ENCODE assay signal across 15 cellular contexts in the genomic region with DNA sequence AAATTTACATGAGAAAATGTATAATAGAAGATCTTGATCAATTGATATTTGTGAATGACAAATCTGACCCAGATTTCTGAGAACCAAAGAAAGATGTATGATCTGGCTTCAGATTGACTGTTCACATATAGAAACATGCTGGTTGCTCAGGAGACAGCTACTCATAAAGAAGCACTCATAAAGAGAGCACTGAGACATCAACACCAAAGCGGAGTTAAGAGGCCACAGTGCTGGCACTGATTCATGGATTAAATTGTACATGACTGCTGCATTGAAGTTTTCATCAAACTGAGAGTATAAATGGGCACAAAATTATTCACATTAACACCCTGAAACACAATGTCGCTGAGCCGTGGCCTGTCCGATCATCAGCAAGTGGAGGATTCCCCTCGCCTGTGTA. TPM values are rescaled to one million over a fixed set of nuclear protein-coding genes. Genes with fewer than 3 reads are reported as not detected.
DNase-seq lines count a peak whose midpoint lies in the region; ATAC-seq lines count a peak whose summit lies in the region.
"Had no signal": no experiment of that assay in that cellular context is flagged by ENCODE, and none has a peak within 500 bp of the region (broad histone marks: within the 10 kb centered on the region; RNA-seq: fewer than 3 reads in every experiment).

No MANE protein-coding gene starts in this region.

- DNase-seq in NCI-H345 (lab: John Stamatoyannopoulos, UW): peak; percentile 17
- DNase-seq in NCI-H345 treated with DMSO at 0.1 percent for 48 hours (lab: John Stamatoyannopoulos, UW; ENCODE audit: unreplicated experiment): no peak
- no peak for DNase-seq in activated T-cell treated with anti-CD3 and anti-CD28 coated beads, Interleukin-2, amount 50 U/mL, for 24 hours
- no peak for DNase-seq in activated T-cell treated with anti-CD3 and anti-CD28 coated beads for 4 hours
- DNase-seq in DMS153 treated with DMSO at 0.1 percent for 48 hours (lab: John Stamatoyannopoulos, UW; ENCODE audit: unreplicated experiment): peak; percentile 17
- no peak for DNase-seq in Kasumi-1 (lab: John Stamatoyannopoulos, UW)
- no peak for DNase-seq in SKM-1 (lab: John Stamatoyannopoulos, UW; ENCODE audit: unreplicated experiment)
- DNase-seq: C1 segment of cervical spinal cord, MV-4-11, NCI-H1436, NCI-H2081, NCI-H226, NCI-H748 treated with DMSO at 0.1 percent for 48 hours, PC-3 had no signal

- no peak overlapping the region for H3K4me3 Mint-ChIP-seq in activated T-cell treated with anti-CD3 and anti-CD28 coated beads, Interleukin-2, amount 50 U/mL, for 24 hours
- no peak overlapping the region for H3K4me3 Mint-ChIP-seq in activated T-helper 17 cell treated with anti-CD3 and anti-CD28 coated beads, Interleukin-2, amount 50 U/mL, for 72 hours

- H3K27me3 Mint-ChIP-seq in activated T-cell treated with anti-CD3 and anti-CD28 coated beads, Interleukin-2, amount 50 U/mL, for 24 hours: peaks cover 10% of the 10 kb centered on the region
- H3K27me3 Mint-ChIP-seq in activated T-helper 17 cell treated with anti-CD3 and anti-CD28 coated beads, Interleukin-2, amount 50 U/mL, for 72 hours: peaks cover 4% of the 10 kb centered on the region

- peak overlapping the region; percentile 8 for H3K27ac Mint-ChIP-seq in activated T-cell treated with anti-CD3 and anti-CD28 coated beads, Interleukin-2, amount 50 U/mL, for 24 hours
- H3K27ac Mint-ChIP-seq in activated T-helper 17 cell treated with anti-CD3 and anti-CD28 coated beads, Interleukin-2, amount 50 U/mL, for 72 hours: peak overlapping the region; percentile 21

- peaks cover 14% of the 10 kb centered on the region for H3K4me1 Mint-ChIP-seq in activated T-cell treated with anti-CD3 and anti-CD28 coated beads, Interleukin-2, amount 50 U/mL, for 24 hours (ENCODE audit: low read depth)
- peaks cover 7% of the 10 kb centered on the region for H3K4me1 Mint-ChIP-seq in activated T-helper 17 cell treated with anti-CD3 and anti-CD28 coated beads, Interleukin-2, amount 50 U/mL, for 72 hours

- no peaks in the 10 kb centered on the region for H3K9me3 Mint-ChIP-seq in activated T-cell treated with anti-CD3 and anti-CD28 coated beads, Interleukin-2, amount 50 U/mL, for 24 hours
- no peaks in the 10 kb centered on the region for H3K9me3 Mint-ChIP-seq in activated T-helper 17 cell treated with anti-CD3 and anti-CD28 coated beads, Interleukin-2, amount 50 U/mL, for 72 hours

- peaks cover 12% of the 10 kb centered on the region for H3K36me3 Mint-ChIP-seq in activated T-cell treated with anti-CD3 and anti-CD28 coated beads, Interleukin-2, amount 50 U/mL, for 24 hours (ENCODE audit: low read depth)
- peaks cover 17% of the 10 kb centered on the region for H3K36me3 Mint-ChIP-seq in activated T-helper 17 cell treated with anti-CD3 and anti-CD28 coated beads, Interleukin-2, amount 50 U/mL, for 72 hours (ENCODE audit: low read depth)

- peak; percentile 88 for ATAC-seq in activated T-helper 17 cell treated with anti-CD3 and anti-CD28 coated beads, Interleukin-2, amount 50 U/mL, for 72 hours (replicated peaks)
- ATAC-seq: PC-3 had no signal

RNA-seq across cellular contexts. Expression of a gene that starts 46.2 kb away (rescaled TPM):
- total RNA-seq in activated T-helper 17 cell treated with anti-CD3 and anti-CD28 coated beads, Interleukin-2, amount 50 U/mL, for 72 hours: 10 to 100 TPM; 57.0 to 67.7 TPM

Comparison
In these comparisons a context has a peak if more than half of its experiments do, and no peak if none do; other contexts are left out.
1. DNase-seq: peak in NCI-H345 (single experiment) and DMS153 treated with DMSO at 0.1 percent for 48 hours (single experiment); none in NCI-H345 treated with DMSO at 0.1 percent for 48 hours (single experiment), activated T-cell treated with anti-CD3 and anti-CD28 coated beads, Interleukin-2, amount 50 U/mL, for 24 hours (single experiment), activated T-cell treated with anti-CD3 and anti-CD28 coated beads for 4 hours (single experiment), Kasumi-1 (0 of 2) and SKM-1 (single experiment).